In the genomic region with DNA sequence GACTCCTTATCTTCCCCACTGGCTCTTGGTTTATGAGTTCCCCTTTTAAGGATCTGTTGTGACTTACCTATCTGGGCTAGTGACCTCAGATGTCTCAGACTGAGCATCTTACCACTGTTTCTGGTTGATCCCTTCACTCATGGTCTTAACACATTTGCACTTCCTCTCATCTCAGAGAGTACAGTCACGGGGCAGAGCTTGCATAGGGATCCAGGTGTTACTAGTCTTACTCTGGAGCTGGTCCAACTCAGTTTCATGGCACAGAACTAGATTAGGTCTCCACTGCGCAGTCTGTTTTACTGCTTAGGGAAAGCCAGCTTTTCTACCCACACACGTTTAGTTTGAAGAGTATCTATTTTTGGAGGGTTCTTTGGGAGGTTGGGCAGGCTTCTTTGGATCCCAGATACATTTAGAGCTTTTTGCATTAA, we compare ENCODE assay signal across 13 cellular contexts. TPM values are rescaled to one million over a fixed set of nuclear protein-coding genes. Genes with fewer than 3 reads are reported as not detected.
A peak's percentile ranks its signal among the peaks of the same experiment; 100 is the strongest.
DNase-seq lines count a peak whose midpoint lies in the region; ATAC-seq and TF ChIP-seq lines count a peak whose summit lies in the region.
"Had no signal": no experiment of that assay in that cellular context is flagged by ENCODE, and none has a peak within 500 bp of the region (broad histone marks: within the 10 kb centered on the region; RNA-seq: fewer than 3 reads in every experiment).

No MANE protein-coding gene starts in this region.

- H3K79me2 ChIP-seq in OCI-LY7 (ENCODE audit: insufficient read depth, low read depth, low read length) = no peaks in the 10 kb centered on the region

- no peaks in the 10 kb centered on the region for H3K9me2 ChIP-seq in OCI-LY7 (ENCODE audit: insufficient read depth, low read length)

- peaks cover 53% of the 10 kb centered on the region for H3K36me3 Mint-ChIP-seq in effector memory CD8-positive, alpha-beta T cell (ENCODE audit: insufficient read depth)
- H3K36me3 Mint-ChIP-seq: natural killer cell had no signal

- H3K4me2 ChIP-seq in OCI-LY7 (ENCODE audit: low read length) = no peak overlapping the region

- POLR2A ChIA-PET in OCI-LY7 (lab: Charles Lee) = interaction anchor here (0.8 kb wide), 2 partner anchors 12 to 30 kb away, joined by 3 to 4 read pairs; no protein-coding TSS in a partner anchor

- 0 out of 2 replicates have a peak, but pooled peaks cover 7% of the 10 kb centered on the region for H4K20me1 ChIP-seq in OCI-LY7 (ENCODE audit: insufficient read depth, low read length)

- TF ChIP-seq CTCF in OCI-LY7 (conservative IDR thresholded peaks at IDR 0.05; ENCODE audit: low read length) (no peak), colonic mucosa (IDR thresholded peaks at IDR 0.05) (no peak)

- CTCF ChIA-PET in OCI-LY7 (lab: Charles Lee; ENCODE audit: unreplicated experiment) = no interaction called here

- intact Hi-C loops in OCI-LY7 (cut with micrococcal nuclease; ENCODE audit: unreplicated experiment) = no loop called here
- intact Hi-C loops in colonic mucosa (cut with DNase I) = no loop called here

- H3K27ac Mint-ChIP-seq in effector memory CD8-positive, alpha-beta T cell = peak overlapping the region; percentile 11 to 27

- H3K4me1 ChIP-seq in OCI-LY7 (ENCODE audit: insufficient read depth, low read length, poor library complexity, severe bottlenecking) = peaks cover 6% of the 10 kb centered on the region
- no peaks in the 10 kb centered on the region for H3K4me1 ChIP-seq in colonic mucosa

- H3K36me3 ChIP-seq in OCI-LY7 (ENCODE audit: insufficient read depth, low read length) (peaks cover 91% of the 10 kb centered on the region), colonic mucosa (peaks cover 22% of the 10 kb centered on the region)

- no TSS peak for BruUV-seq in OCI-LY7 (replicated peaks; lab: Mats Ljungman, UMichigan)

- H3K4me3 ChIP-seq in OCI-LY7 (ENCODE audit: low read depth, low read length, poor library complexity, severe bottlenecking) (no peak overlapping the region), colonic mucosa (no peak overlapping the region)

- H3K9ac ChIP-seq in colonic mucosa (ENCODE audit: low read depth in 2 of 2, low read length in 2 of 2) = no peak overlapping the region

- no peaks in the 10 kb centered on the region for H3K27me3 ChIP-seq in colonic mucosa

- ATAC-seq in GM18858 (IDR thresholded peaks at IDR 0.05; ENCODE audit: unreplicated experiment) = peak; percentile 69
- ATAC-seq in GM21529 (IDR thresholded peaks at IDR 0.05; ENCODE audit: unreplicated experiment) = peak; percentile 72
- peak; percentile 58 for ATAC-seq in HG03175 (IDR thresholded peaks at IDR 0.05; ENCODE audit: unreplicated experiment)
- ATAC-seq in effector memory CD8-positive, alpha-beta T cell (replicated peaks) = no peak
- ATAC-seq: natural killer cell had no signal

- no peak overlapping the region for H2AFZ ChIP-seq in OCI-LY7 (ENCODE audit: low read length)

- no peaks in the 10 kb centered on the region for H3K27me3 Mint-ChIP-seq in effector memory CD8-positive, alpha-beta T cell

- no peak for DNase-seq in effector memory CD8-positive, alpha-beta T cell
- DNase-seq in OCI-LY7 (ENCODE audit: low spot score) (no peak), colonic mucosa (no peak), OCI-M2 (lab: John Stamatoyannopoulos, UW; ENCODE audit: unreplicated experiment) (no peak), GOT3 (lab: John Stamatoyannopoulos, UW) (no peak)
- DNase-seq: activated T-cell treated with anti-CD3 and anti-CD28 coated beads, Interleukin-2, amount 50 U/mL, for 48 hours; natural killer cell; NCI-H1105 treated with DMSO at 0.1 percent for 48 hours; T1000 had no signal

- no peaks in the 10 kb centered on the region for H3K9me3 ChIP-seq in OCI-LY7 (ENCODE audit: low read length)
- no peaks in the 10 kb centered on the region for H3K9me3 ChIP-seq in colonic mucosa

- H3K27ac ChIP-seq in OCI-LY7 (ENCODE audit: low read depth, low read length, poor library complexity, severe bottlenecking) (no peak overlapping the region), colonic mucosa (no peak overlapping the region)
- H3K27ac ChIP-seq: HL-60 had no signal

- no peak overlapping the region for H3K4me3 Mint-ChIP-seq in effector memory CD8-positive, alpha-beta T cell
- H3K4me3 Mint-ChIP-seq: natural killer cell had no signal

- H3K9me3 Mint-ChIP-seq in effector memory CD8-positive, alpha-beta T cell = no peaks in the 10 kb centered on the region
- H3K9me3 Mint-ChIP-seq: natural killer cell had no signal

- peaks cover 14 to 15% of the 10 kb centered on the region in 2 donors for H3K4me1 Mint-ChIP-seq in effector memory CD8-positive, alpha-beta T cell (ENCODE audit: low read depth in 2 of 2)

RNA-seq across cellular contexts. Expression of a gene that starts 10.2 kb away (rescaled TPM):
- 37.0 and 57.7 TPM in 2 replicates for total RNA-seq in OCI-LY7 (2014; rRNA removed; shearing (Covaris generic))
- 91.6 and 93.5 TPM in 2 replicates for total RNA-seq in OCI-LY7 (2022)
- total RNA-seq in colonic mucosa = 100 to 1,000 TPM in 1 of 2 donors, 10 to 100 TPM in 1; 73.5 to 111 TPM

RNA-seq across cellular contexts. Expression of a gene that starts 20.3 kb away (rescaled TPM):
- total RNA-seq in OCI-LY7 (2014; rRNA removed; shearing (Covaris generic)) = 5.6 and 6.9 TPM in 2 replicates
- total RNA-seq in OCI-LY7 (2022) (6.6 and 10.0 TPM in 2 replicates), colonic mucosa (1 to 10 TPM; 4.7 to 6.3 TPM)

RNA-seq across cellular contexts. Expression of a gene that starts 40.5 kb away (rescaled TPM):
- 0.19 and 0.54 TPM in 2 replicates for total RNA-seq in OCI-LY7 (2014; rRNA removed; shearing (Covaris generic))
- total RNA-seq in OCI-LY7 (2022) = 0.10 and 0.89 TPM in 2 replicates
- total RNA-seq in colonic mucosa = 100 to 1,000 TPM; 107 to 142 TPM
- total RNA-seq: natural killer cell had no signal

RNA-seq across cellular contexts. Expression of a gene that starts 46.7 kb away (rescaled TPM):
- total RNA-seq in OCI-LY7 (2014; rRNA removed; shearing (Covaris generic)) = 46.8 and 53.4 TPM in 2 replicates
- total RNA-seq in OCI-LY7 (2022) (85.7 and 91.7 TPM in 2 replicates), colonic mucosa (10 to 100 TPM; 33.0 to 38.8 TPM)

Comparison
In these comparisons a context has a peak if more than half of its experiments do, and no peak if none do; other contexts are left out.
1. RNA of a gene that starts 40.5 kb away (total RNA-seq): 107 to 142 TPM in colonic mucosa; 0.10 to 0.89 TPM in OCI-LY7; every median in the first group is over 10 times any median in the second.